10 cellular contexts compared by ENCODE assay signal in genomic region chr15:101124731-101125558, GRCh38.
DNase-seq lines count a peak whose midpoint lies in the region.
"Had no signal": no experiment of that assay in that cellular context is flagged by ENCODE, and none has a peak within 500 bp of the region (broad histone marks: within the 10 kb centered on the region; RNA-seq: fewer than 3 reads in every experiment).

No MANE protein-coding gene starts in this region.

- H3K9me3 Mint-ChIP-seq in activated naive CD4-positive, alpha-beta T cell treated with anti-CD3 and anti-CD28 coated beads, Interleukin-2, amount 50 U/mL, for 24 hours, result no peaks in the 10 kb centered on the region

- H3K4me3 Mint-ChIP-seq in activated naive CD4-positive, alpha-beta T cell treated with anti-CD3 and anti-CD28 coated beads, Interleukin-2, amount 50 U/mL, for 24 hours, result no peak overlapping the region

- H3K4me1 ChIP-seq in SJSA1 (replicated peaks) (peaks cover 83% of the 10 kb centered on the region), SJCRH30 (peaks cover 45% of the 10 kb centered on the region)

- peak overlapping the region; percentile 86 for H3K27ac Mint-ChIP-seq in activated naive CD4-positive, alpha-beta T cell treated with anti-CD3 and anti-CD28 coated beads, Interleukin-2, amount 50 U/mL, for 24 hours

- DNase-seq in activated naive CD4-positive, alpha-beta T cell treated with Interleukin-2 at 50 U/mL for 16 hours, result no peak
- DNase-seq in SJSA1 (ENCODE audit: low read depth in 1 of 2, low spot score in 2 of 2) (peak; percentile 81 to 93), fibroblast of gingiva (ENCODE audit: low read depth) (peak; percentile 65), NCI-H526 treated with DMSO at 0.1 percent for 48 hours (lab: John Stamatoyannopoulos, UW) (no peak), SJCRH30 (no peak), middle frontal gyrus (ENCODE audit: extremely low spot score, low spot score) (no peak), GM19238 (ENCODE audit: insufficient read length, low spot score) (no peak)
- DNase-seq: Calu3, lower lobe of right lung had no signal

- H3K27me3 ChIP-seq in SJSA1 (replicated peaks), result no peaks in the 10 kb centered on the region
- H3K27me3 ChIP-seq in SJCRH30, result no peaks in the 10 kb centered on the region

- peaks cover 61% of the 10 kb centered on the region for H3K4me1 Mint-ChIP-seq in activated naive CD4-positive, alpha-beta T cell treated with anti-CD3 and anti-CD28 coated beads, Interleukin-2, amount 50 U/mL, for 24 hours

- H3K36me3 Mint-ChIP-seq in activated naive CD4-positive, alpha-beta T cell treated with anti-CD3 and anti-CD28 coated beads, Interleukin-2, amount 50 U/mL, for 24 hours, result no peaks in the 10 kb centered on the region

- H3K36me3 ChIP-seq in SJSA1 (no peaks in the 10 kb centered on the region), SJCRH30 (no peaks in the 10 kb centered on the region)
- H3K36me3 ChIP-seq: lower lobe of right lung had no signal

- no peaks in the 10 kb centered on the region for H3K27me3 Mint-ChIP-seq in activated naive CD4-positive, alpha-beta T cell treated with anti-CD3 and anti-CD28 coated beads, Interleukin-2, amount 50 U/mL, for 24 hours

- H3K9me3 ChIP-seq in SJSA1 (replicated peaks), result no peaks in the 10 kb centered on the region
- H3K9me3 ChIP-seq in SJCRH30 (replicated peaks), result no peaks in the 10 kb centered on the region
- H3K9me3 ChIP-seq: lower lobe of right lung had no signal

- H3K27ac ChIP-seq in SJSA1 (peak overlapping the region; percentile 96), SJCRH30 (no peak overlapping the region)
- H3K27ac ChIP-seq: lower lobe of right lung had no signal

- H3K4me3 ChIP-seq in SJSA1 (no peak overlapping the region), SJCRH30 (no peak overlapping the region)
- H3K4me3 ChIP-seq: lower lobe of right lung had no signal

Comparison
In these comparisons a context has a peak if more than half of its experiments do, and no peak if none do; other contexts are left out.
1. DNase-seq: peak in SJSA1 (2 of 2) and fibroblast of gingiva (single experiment); none in activated naive CD4-positive, alpha-beta T cell treated with Interleukin-2 at 50 U/mL for 16 hours (single experiment), NCI-H526 treated with DMSO at 0.1 percent for 48 hours (single experiment), SJCRH30 (0 of 2), middle frontal gyrus (single experiment) and GM19238 (single experiment).